25 cellular contexts compared by ENCODE assay signal in genomic region chr11:15569626-15570025, GRCh38.
DNase-seq lines count a peak whose midpoint lies in the region; ATAC-seq and TF ChIP-seq lines count a peak whose summit lies in the region.
"Had no signal": no experiment of that assay in that cellular context is flagged by ENCODE, and none has a peak within 500 bp of the region (broad histone marks: within the 10 kb centered on the region; RNA-seq: fewer than 3 reads in every experiment).

No MANE protein-coding gene starts in this region.

- TF ChIP-seq CTCF in VCaP (conservative IDR thresholded peaks at IDR 0.05) (no peak), fibroblast of the aortic adventitia (IDR thresholded peaks at IDR 0.05; ENCODE audit: insufficient read depth, low read length) (no peak), lower lobe of right lung (IDR thresholded peaks at IDR 0.05) (no peak), spleen (IDR thresholded peaks at IDR 0.05 in 8 of 11, conservative IDR thresholded peaks at IDR 0.05 in 3 of 11) (no peak)

- H3K4me3 ChIP-seq in fibroblast of the aortic adventitia (ENCODE audit: low read depth, low read length) = no peak overlapping the region
- no peak overlapping the region for H3K4me3 ChIP-seq in lower lobe of right lung
- no peak overlapping the region for H3K4me3 ChIP-seq in spleen
- H3K4me3 ChIP-seq: GM12878, neural progenitor cell, tibial nerve had no signal

- no peaks in the 10 kb centered on the region for H3K36me3 ChIP-seq in lower lobe of right lung
- no peaks in the 10 kb centered on the region for H3K36me3 ChIP-seq in spleen
- H3K36me3 ChIP-seq: neural progenitor cell, tibial nerve had no signal

- H3K27ac ChIP-seq in VCaP (peak overlapping the region; percentile 10; the same call in 1 of the 2 replicates), lower lobe of right lung (peak overlapping the region; percentile 41), spleen (no peak overlapping the region)
- H3K27ac ChIP-seq: neural progenitor cell, tibial nerve had no signal

- peak in 1 of 2 donors; percentile 20 for ATAC-seq in lower lobe of right lung
- no peak for ATAC-seq in HG03432 (IDR thresholded peaks at IDR 0.05; ENCODE audit: unreplicated experiment)
- ATAC-seq in GM18907 (IDR thresholded peaks at IDR 0.05; ENCODE audit: unreplicated experiment) = no peak
- ATAC-seq: activated CD4-positive, alpha-beta T cell treated with anti-CD3 and anti-CD28 coated beads for 36 hours; activated CD8-positive, alpha-beta memory T cell treated with anti-CD3 and anti-CD28 coated beads, Interleukin-2, amount 10 ng/mL, durations not matched to agents 7 days and 5 days; GM12878; left colon had no signal

- TF ChIP-seq POLR2A in spleen (IDR thresholded peaks at IDR 0.05) = no peak

- intact Hi-C loops in lower lobe of right lung (cut with DNase I) = no loop called here
- intact Hi-C loops in spleen (cut with DNase I; ENCODE audit: low total_unique reads) = no loop called here

- H3K27me3 ChIP-seq in lower lobe of right lung (ENCODE audit: low read depth) (no peaks in the 10 kb centered on the region), spleen (replicated peaks in 1 of 7) (no peaks in the 10 kb centered on the region)
- H3K27me3 ChIP-seq: neural progenitor cell, tibial nerve had no signal

- DNase-seq in COLO829 (ENCODE audit: low spot score) = peak; percentile 97
- DNase-seq in fibroblast of the aortic adventitia (ENCODE audit: low read depth) = peak; percentile 2
- no peak for DNase-seq in lower lobe of right lung
- DNase-seq in spleen = no peak
- DNase-seq in stimulated activated CD4-positive, alpha-beta T cell treated with anti-CD3 and anti-CD28 coated beads, Interleukin-15, amount 100 ng/mL, for 24 hours = no peak
- DNase-seq: activated CD4-positive, alpha-beta T cell treated with anti-CD3 and anti-CD28 coated beads for 36 hours; activated CD8-positive, alpha-beta memory T cell treated with anti-CD3 and anti-CD28 coated beads, Interleukin-2, amount 10 ng/mL, durations not matched to agents 7 days and 5 days; activated effector memory CD4-positive, alpha-beta T cell treated with anti-CD3 and anti-CD28 coated beads, Interleukin-2, amount 50 U/mL, for 16 hours; CD4-positive, alpha-beta T cell; DMS53; H9; KBM-7; left colon; NCI-H1694; NCI-H226; NK-92 treated with Interleukin-12 subunit alpha and Interleukin-12 subunit beta, amount 100 ng/mL, for 24 hours; small intestine; stimulated activated CD4-positive, alpha-beta T cell treated with anti-CD3 and anti-CD28 coated beads, Interleukin-4, amount 100 ng/mL, for 24 hours; SW 1271 had no signal

- 17 to 40% (median 32%) methylated on average over 5 of the region's 5 CpGs for WGBS in spleen, 5 donors

- H3K9me3 ChIP-seq in lower lobe of right lung (no peaks in the 10 kb centered on the region), spleen (no peaks in the 10 kb centered on the region)
- H3K9me3 ChIP-seq: tibial nerve had no signal

- H3K4me1 ChIP-seq in lower lobe of right lung = no peaks in the 10 kb centered on the region
- H3K4me1 ChIP-seq in spleen = peaks cover 0 to 6% (median 0%) of the 10 kb centered on the region in 6 donors

Comparison
In these comparisons a context has a peak if more than half of its experiments do, and no peak if none do; other contexts are left out.
1. DNase-seq: peak in COLO829 (single experiment) and fibroblast of the aortic adventitia (single experiment); none in lower lobe of right lung (single experiment), spleen (single experiment) and stimulated activated CD4-positive, alpha-beta T cell treated with anti-CD3 and anti-CD28 coated beads, Interleukin-15, amount 100 ng/mL, for 24 hours (single experiment).
2. H3K27ac ChIP-seq: peak in VCaP (single experiment) and lower lobe of right lung (single experiment); none in spleen (0 of 8).